In genomic region chr5:55303238-55303690, GRCh38 we compare ENCODE assay signal across 9 cellular contexts. TPM values are rescaled to one million over a fixed set of nuclear protein-coding genes. Genes with fewer than 3 reads are reported as not detected.
DNase-seq lines count a peak whose midpoint lies in the region; ATAC-seq and TF ChIP-seq lines count a peak whose summit lies in the region.
"Had no signal": no experiment of that assay in that cellular context is flagged by ENCODE, and none has a peak within 500 bp of the region (broad histone marks: within the 10 kb centered on the region; RNA-seq: fewer than 3 reads in every experiment).

No MANE protein-coding gene starts in this region.

- H3K36me3 ChIP-seq in PC-9 (ENCODE audit: low read depth) (no peaks in the 10 kb centered on the region; the same call in 1 of the 2 replicates), esophagus muscularis mucosa (peaks cover 0 to 11% (median 8%) of the 10 kb centered on the region in 4 donors)

- no peak for TF ChIP-seq EP300 in esophagus muscularis mucosa (IDR thresholded peaks at IDR 0.05)

- no peak for ATAC-seq in activated T-helper 17 cell treated with anti-CD3 and anti-CD28 coated beads, Interleukin-2, amount 50 U/mL, for 72 hours (replicated peaks)
- ATAC-seq: stimulated activated naive CD8-positive, alpha-beta T cell treated with anti-CD3 and anti-CD28 coated beads, Interleukin-15, Interleukin-2, amounts not matched to agents 100 U/mL and 50 U/mL, for 24 hours had no signal

- no peaks in the 10 kb centered on the region for H3K9me3 ChIP-seq in PC-9 (ENCODE audit: insufficient read depth, low read depth)
- H3K9me3 ChIP-seq in esophagus muscularis mucosa = peaks cover 0 to 6% (median 1%) of the 10 kb centered on the region in 4 donors

- no peak overlapping the region for H3K27ac Mint-ChIP-seq in activated naive CD4-positive, alpha-beta T cell treated with anti-CD3 and anti-CD28 coated beads for 36 hours
- no peak overlapping the region for H3K27ac Mint-ChIP-seq in activated T-helper 17 cell treated with anti-CD3 and anti-CD28 coated beads, Interleukin-2, amount 50 U/mL, for 72 hours

- intact Hi-C loops in PC-9 (cut with micrococcal nuclease; ENCODE audit: unreplicated experiment) (no loop called here), esophagus muscularis mucosa (cut with DNase I) (no loop called here)
- intact Hi-C loops in activated naive CD4-positive, alpha-beta T cell treated with anti-CD3 and anti-CD28 coated beads for 36 hours (cut with micrococcal nuclease) = loop anchor here (10.0 kb wide), 1 partner anchor 988 kb away; the partner anchor contains the start of gene ARL15

- peaks cover 3% of the 10 kb centered on the region for H3K9me3 Mint-ChIP-seq in activated naive CD4-positive, alpha-beta T cell treated with anti-CD3 and anti-CD28 coated beads for 36 hours
- no peaks in the 10 kb centered on the region for H3K9me3 Mint-ChIP-seq in activated T-helper 17 cell treated with anti-CD3 and anti-CD28 coated beads, Interleukin-2, amount 50 U/mL, for 72 hours

- H4K20me1 ChIP-seq in PC-9 (ENCODE audit: insufficient read depth) = no peaks in the 10 kb centered on the region

- no peaks in the 10 kb centered on the region for H3K27me3 Mint-ChIP-seq in activated naive CD4-positive, alpha-beta T cell treated with anti-CD3 and anti-CD28 coated beads for 36 hours (ENCODE audit: low read depth)
- H3K27me3 Mint-ChIP-seq in activated T-helper 17 cell treated with anti-CD3 and anti-CD28 coated beads, Interleukin-2, amount 50 U/mL, for 72 hours = no peaks in the 10 kb centered on the region

- peaks cover 9% of the 10 kb centered on the region; the same call in 1 of the 2 replicates for H3F3A ChIP-seq in PC-9 (ENCODE audit: insufficient read depth, low read depth)

- H3K9me2 ChIP-seq in PC-9 (ENCODE audit: insufficient read depth) = no peaks in the 10 kb centered on the region

- WGBS in esophagus muscularis mucosa = 50% methylated on average over 4 of the region's 4 CpGs

- BruUV-seq in PC-9 (replicated peaks; lab: Mats Ljungman, UMichigan) = no TSS peak

- CTCF ChIA-PET in PC-9 (lab: Charles Lee) = no interaction called here
- CTCF ChIA-PET in activated naive CD4-positive, alpha-beta T cell treated with anti-CD3 and anti-CD28 coated beads for 36 hours (lab: Charles Lee) = interaction anchor here (1.0 kb wide), 1 partner anchor 131 kb away, joined by 3 read pairs; no protein-coding TSS in a partner anchor

- no peak overlapping the region for H3K4me2 ChIP-seq in PC-9

- H3K4me1 ChIP-seq in PC-9 (replicated peaks; ENCODE audit: insufficient read depth) (peaks cover 24% of the 10 kb centered on the region), esophagus muscularis mucosa (peaks cover 28 to 41% (median 38%) of the 10 kb centered on the region in 4 donors)

- H3K36me3 Mint-ChIP-seq in activated naive CD4-positive, alpha-beta T cell treated with anti-CD3 and anti-CD28 coated beads for 36 hours (ENCODE audit: low read depth) = peaks cover 17% of the 10 kb centered on the region
- H3K36me3 Mint-ChIP-seq in activated T-helper 17 cell treated with anti-CD3 and anti-CD28 coated beads, Interleukin-2, amount 50 U/mL, for 72 hours (ENCODE audit: low read depth) = peaks cover 20% of the 10 kb centered on the region

- H3K27ac ChIP-seq in PC-9 (peak overlapping the region; percentile 29; the same call in 1 of the 2 replicates), esophagus muscularis mucosa (replicated peaks in 1 of 4) (peak overlapping the region in 3 of 4 donors; percentile 29 to 53 (median 45))

- TF ChIP-seq CTCF in PC-9 (conservative IDR thresholded peaks at IDR 0.05) (no peak), esophagus muscularis mucosa (IDR thresholded peaks at IDR 0.05) (no peak)

- H2AFZ ChIP-seq in PC-9 = no peak overlapping the region

- H3K27me3 ChIP-seq in PC-9 (ENCODE audit: insufficient read depth, low read depth) (no peaks in the 10 kb centered on the region), esophagus muscularis mucosa (no peaks in the 10 kb centered on the region)

- no peak overlapping the region for H3K4me3 ChIP-seq in PC-9
- H3K4me3 ChIP-seq in esophagus muscularis mucosa = no peak overlapping the region

- DNase-seq in EH (ENCODE audit: low read depth) = peak; percentile 98
- peak in 1 of 2 experiments; percentile 5 for DNase-seq in PC-9
- no peak for DNase-seq in esophagus muscularis mucosa (ENCODE audit: extremely low spot score)
- DNase-seq in renal cortical epithelial cell (ENCODE audit: low read depth) = peak; percentile 91
- DNase-seq in stimulated activated naive CD4-positive, alpha-beta T cell treated with Interleukin-2 at 50 U/mL for 16 hours (lab: John Stamatoyannopoulos, UW) = no peak
- no peak for DNase-seq in LoVo (ENCODE audit: low spot score)
- DNase-seq in activated naive CD4-positive, alpha-beta T cell treated with anti-CD3 and anti-CD28 coated beads for 36 hours = no peak
- DNase-seq: stimulated activated naive CD8-positive, alpha-beta T cell treated with anti-CD3 and anti-CD28 coated beads, Interleukin-15, Interleukin-2, amounts not matched to agents 100 U/mL and 50 U/mL, for 24 hours had no signal

- H3K4me3 Mint-ChIP-seq in activated naive CD4-positive, alpha-beta T cell treated with anti-CD3 and anti-CD28 coated beads for 36 hours = no peak overlapping the region
- no peak overlapping the region for H3K4me3 Mint-ChIP-seq in activated T-helper 17 cell treated with anti-CD3 and anti-CD28 coated beads, Interleukin-2, amount 50 U/mL, for 72 hours

- H3K79me2 ChIP-seq in PC-9 (ENCODE audit: low read depth) = peaks cover 51% of the 10 kb centered on the region

- POLR2A ChIA-PET in PC-9 (lab: Charles Lee; ENCODE audit: unreplicated experiment) = no interaction called here

- H3K4me1 Mint-ChIP-seq in activated naive CD4-positive, alpha-beta T cell treated with anti-CD3 and anti-CD28 coated beads for 36 hours (ENCODE audit: low read depth) = peaks cover 14% of the 10 kb centered on the region
- peaks cover 4% of the 10 kb centered on the region for H3K4me1 Mint-ChIP-seq in activated T-helper 17 cell treated with anti-CD3 and anti-CD28 coated beads, Interleukin-2, amount 50 U/mL, for 72 hours

- TF ChIP-seq POLR2A in esophagus muscularis mucosa (IDR thresholded peaks at IDR 0.05; ENCODE audit: low read depth) = no peak

RNA-seq across cellular contexts. Expression of gene DHX29, which starts 4.2 kb away (rescaled TPM):
- total RNA-seq in PC-9 (2021) (11.1 and 16.5 TPM in 2 replicates), esophagus muscularis mucosa (10 to 100 TPM; 26.1 to 34.9 (median 30.2) TPM), renal cortical epithelial cell (23.4 and 39.8 TPM in 2 replicates)
- 10 to 100 TPM; 11.0 to 11.1 TPM for total RNA-seq in activated naive CD4-positive, alpha-beta T cell treated with anti-CD3 and anti-CD28 coated beads for 36 hours
- 10 to 100 TPM in 1 of 2 donors, 1 to 10 TPM in 1; 9.0 to 16.8 TPM for total RNA-seq in activated T-helper 17 cell treated with anti-CD3 and anti-CD28 coated beads, Interleukin-2, amount 50 U/mL, for 72 hours

RNA-seq across cellular contexts. Expression of gene MTREX, which starts 4.5 kb away (rescaled TPM):
- total RNA-seq in PC-9 (2021) (51.7 and 56.7 TPM in 2 replicates), esophagus muscularis mucosa (10 to 100 TPM; 53.7 to 64.0 (median 62.3) TPM), renal cortical epithelial cell (138 and 161 TPM in 2 replicates)
- 10 to 100 TPM; 76.1 to 79.7 TPM for total RNA-seq in activated naive CD4-positive, alpha-beta T cell treated with anti-CD3 and anti-CD28 coated beads for 36 hours
- total RNA-seq in activated T-helper 17 cell treated with anti-CD3 and anti-CD28 coated beads, Interleukin-2, amount 50 U/mL, for 72 hours = 10 to 100 TPM; 74.1 to 88.5 TPM

Comparison
In these comparisons a context has a peak if more than half of its experiments do, and no peak if none do; other contexts are left out.
1. DNase-seq: peak in EH (single experiment) and renal cortical epithelial cell (single experiment); none in esophagus muscularis mucosa (single experiment), stimulated activated naive CD4-positive, alpha-beta T cell treated with Interleukin-2 at 50 U/mL for 16 hours (single experiment), LoVo (single experiment) and activated naive CD4-positive, alpha-beta T cell treated with anti-CD3 and anti-CD28 coated beads for 36 hours (single experiment).